ENCODE assay signal across 6 cellular contexts in the genomic region with DNA sequence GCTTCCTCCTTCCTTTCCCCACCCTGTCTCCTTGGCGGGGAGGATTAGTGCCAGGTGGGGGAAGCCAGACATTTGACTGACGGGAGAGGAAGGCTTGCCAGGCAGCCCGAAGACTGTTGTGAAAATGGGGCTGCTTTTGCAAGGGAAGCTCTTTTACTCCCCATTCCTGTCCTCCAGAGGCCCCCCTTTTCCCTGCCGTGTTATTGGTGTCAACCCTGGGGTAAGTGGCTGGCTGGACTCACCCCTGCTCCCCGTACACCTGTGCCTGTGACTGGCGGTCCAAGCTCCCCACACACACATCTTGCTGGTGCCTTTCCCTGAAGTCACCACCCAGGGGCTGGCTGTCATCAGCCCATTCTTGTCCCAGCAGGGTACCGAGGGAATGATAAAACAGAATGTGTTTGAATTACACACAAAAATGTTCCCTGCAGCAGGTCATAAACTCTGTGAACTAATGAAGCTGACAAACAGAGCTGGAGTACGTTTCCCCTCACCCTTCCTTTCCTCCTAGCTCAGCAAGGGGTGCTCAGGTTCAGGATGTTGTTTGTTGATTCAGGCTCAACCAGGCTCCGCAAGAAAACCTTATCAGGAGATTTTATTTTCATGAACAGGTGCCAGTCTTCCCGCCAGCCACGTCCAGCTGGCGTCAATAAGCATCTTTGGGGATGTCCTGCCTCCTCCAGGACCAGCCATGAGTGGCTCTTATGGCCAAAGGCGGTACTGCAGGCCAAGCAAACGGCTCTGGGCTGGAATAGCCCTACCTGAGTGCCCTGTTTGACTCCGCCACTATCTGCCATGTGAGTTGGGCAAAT. TPM values are rescaled to one million over a fixed set of nuclear protein-coding genes. Genes with fewer than 3 reads are reported as not detected.
DNase-seq lines count a peak whose midpoint lies in the region; ATAC-seq, FAIRE-seq and TF ChIP-seq lines count a peak whose summit lies in the region.

No MANE protein-coding gene starts in this region.

- no peak overlapping the region for H3K27ac Mint-ChIP-seq in neural crest cell (ENCODE audit: unreplicated experiment)

- no peak for ATAC-seq in GM18907 (IDR thresholded peaks at IDR 0.05; ENCODE audit: unreplicated experiment)

- TF ChIP-seq CTCF in astrocyte of the cerebellum (IDR thresholded peaks at IDR 0.05; ENCODE audit: low read depth, low read length, missing control alignments): peak; percentile 92
- peak; percentile 70 for TF ChIP-seq CTCF in neural crest cell (conservative IDR thresholded peaks at IDR 0.05)

- H3K4me3 ChIP-seq in astrocyte of the cerebellum (ENCODE audit: low read depth, low read length): no peak overlapping the region

- peaks cover 2% of the 10 kb centered on the region for H3K27me3 Mint-ChIP-seq in neural crest cell (ENCODE audit: low read depth)

- DNase-seq in Daoy (ENCODE audit: low read depth) (peak; percentile 69), NCI-H1092 treated with DMSO at 0.1 percent for 48 hours (lab: John Stamatoyannopoulos, UW) (peak; percentile 46), astrocyte of the cerebellum (ENCODE audit: low read depth) (no peak), neural crest cell (ENCODE audit: low read depth, low spot score) (no peak), RCC 7860 (ENCODE audit: low spot score) (no peak)

- no peaks in the 10 kb centered on the region for H3K36me3 Mint-ChIP-seq in neural crest cell (ENCODE audit: low read depth)

- H3K9me3 Mint-ChIP-seq in neural crest cell: no peaks in the 10 kb centered on the region

- no peak for FAIRE-seq in RCC 7860 (lab: Jason Lieb, UNC)

- peaks cover 8% of the 10 kb centered on the region for H3K4me1 Mint-ChIP-seq in neural crest cell

- H3K4me3 Mint-ChIP-seq in neural crest cell: peak overlapping the region; percentile 56

- in situ Hi-C loops in astrocyte of the cerebellum (cut with HindIII; ENCODE audit: low sequenced_read_pairs): no loop called here

RNA-seq across cellular contexts. Expression of a gene that starts 4.3 kb away (rescaled TPM):
- total RNA-seq in Daoy (2014; rRNA removed; shearing (Covaris generic)): 2.6 and 3.6 TPM in 2 replicates
- total RNA-seq in neural crest cell: 15.6 and 15.8 TPM in 2 replicates

RNA-seq across cellular contexts. Expression of a gene that starts 17.7 kb away (rescaled TPM):
- total RNA-seq in Daoy (2014; rRNA removed; shearing (Covaris generic)): 0.24 TPM in 1 of 2 replicates, not detected in the other
- total RNA-seq in neural crest cell: 6.0 and 7.3 TPM in 2 replicates

RNA-seq across cellular contexts. Expression of a gene that starts 26.1 kb away (rescaled TPM):
- total RNA-seq in Daoy (2014; rRNA removed; shearing (Covaris generic)): 86.0 and 91.8 TPM in 2 replicates
- total RNA-seq in neural crest cell: 68.0 and 70.2 TPM in 2 replicates

RNA-seq across cellular contexts. Expression of a gene that starts 48.8 kb away (rescaled TPM):
- 423 and 641 TPM in 2 replicates for total RNA-seq in Daoy (2014; rRNA removed; shearing (Covaris generic))
- total RNA-seq in neural crest cell: 319 and 334 TPM in 2 replicates

RNA-seq across cellular contexts. Expression of a gene that starts 58.5 kb away (rescaled TPM):
- total RNA-seq in Daoy (2014; rRNA removed; shearing (Covaris generic)): 17.9 and 19.1 TPM in 2 replicates
- 35.2 and 37.8 TPM in 2 replicates for total RNA-seq in neural crest cell

Comparison
In these comparisons a context has a peak if more than half of its experiments do, and no peak if none do; other contexts are left out.
1. DNase-seq: peak in Daoy (single experiment) and NCI-H1092 treated with DMSO at 0.1 percent for 48 hours (single experiment); none in astrocyte of the cerebellum (single experiment), neural crest cell (single experiment) and RCC 7860 (single experiment).